ENCODE assay signal across 8 cellular contexts in the genomic region with DNA sequence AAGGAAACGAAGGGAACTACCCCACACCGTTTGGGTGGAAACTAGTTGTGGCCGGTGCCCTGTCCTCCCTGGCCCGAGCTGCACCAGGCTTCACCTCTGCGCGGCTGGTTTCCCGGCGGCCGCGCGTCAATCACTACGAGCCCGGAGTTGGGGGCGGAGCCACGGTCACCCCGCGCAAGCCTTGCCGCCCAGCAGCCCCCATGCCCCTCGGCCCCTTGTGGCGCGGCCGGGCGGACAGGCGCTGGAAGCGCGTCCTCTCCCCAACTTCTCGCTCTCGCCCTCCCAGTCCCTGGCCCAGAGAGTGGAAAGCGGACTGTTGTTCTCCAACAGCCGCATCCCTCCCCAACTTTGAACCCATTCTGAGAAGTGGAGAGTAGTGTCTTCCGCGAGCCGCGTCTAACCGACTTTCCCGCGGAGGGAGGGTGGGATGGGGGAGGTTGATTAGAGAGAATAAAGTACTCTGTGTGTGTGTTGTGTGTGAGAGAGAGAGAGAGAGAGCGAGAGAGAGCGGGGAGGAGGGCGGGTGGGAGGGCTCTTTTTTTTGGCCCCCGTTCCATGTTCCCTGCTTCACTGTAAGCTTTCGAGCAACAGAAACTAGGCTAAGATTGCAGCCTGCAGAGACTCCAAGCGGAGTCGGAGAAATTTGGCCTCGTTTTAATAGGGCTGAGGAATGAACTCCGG. TPM values are rescaled to one million over a fixed set of nuclear protein-coding genes. Genes with fewer than 3 reads are reported as not detected.
A peak's percentile ranks its signal among the peaks of the same experiment; 100 is the strongest.
DNase-seq lines count a peak whose midpoint lies in the region; ATAC-seq and TF ChIP-seq lines count a peak whose summit lies in the region.

No MANE protein-coding gene starts in this region.

- peaks cover 5% of the 10 kb centered on the region for H3K9me3 Mint-ChIP-seq in activated naive CD4-positive, alpha-beta T cell treated with anti-CD3 and anti-CD28 coated beads for 36 hours
- H3K9me3 Mint-ChIP-seq in activated CD4-positive, alpha-beta memory T cell treated with anti-CD3 and anti-CD28 coated beads, Interleukin-2, amount 10 ng/mL, durations not matched to agents 7 days and 5 days, result no peaks in the 10 kb centered on the region

- no peak for TF ChIP-seq EP300 in gastroesophageal sphincter (IDR thresholded peaks at IDR 0.05)

- TF ChIP-seq CTCF in gastroesophageal sphincter (IDR thresholded peaks at IDR 0.05), result peak in 1 of 4 experiments; percentile 36

- 0 to 3% methylated on average over 3 to 12 of the region's 46 CpGs for WGBS in gastroesophageal sphincter (ENCODE audit: low coverage in 1 of 2), 2 donors

- no peak for DNase-seq in activated naive CD4-positive, alpha-beta T cell treated with anti-CD3 and anti-CD28 coated beads for 36 hours
- DNase-seq in activated naive CD4-positive, alpha-beta T cell (lab: John Stamatoyannopoulos, UW), result no peak
- DNase-seq in NCI-H2171 (lab: John Stamatoyannopoulos, UW), result peak; percentile 57
- DNase-seq in activated CD4-positive, alpha-beta memory T cell treated with anti-CD3 and anti-CD28 coated beads, Interleukin-2, amount 10 ng/mL, durations not matched to agents 7 days and 5 days, result no peak
- no peak for DNase-seq in KG1 (lab: John Stamatoyannopoulos, UW)

- H3K27ac Mint-ChIP-seq in activated naive CD4-positive, alpha-beta T cell treated with anti-CD3 and anti-CD28 coated beads for 36 hours, result no peak overlapping the region
- H3K27ac Mint-ChIP-seq in activated CD4-positive, alpha-beta memory T cell treated with anti-CD3 and anti-CD28 coated beads, Interleukin-2, amount 10 ng/mL, durations not matched to agents 7 days and 5 days, result no peak overlapping the region

- H3K4me1 ChIP-seq in gastroesophageal sphincter (peaks cover 0 to 14% (median 0%) of the 10 kb centered on the region in 3 donors), neuron (ENCODE audit: insufficient read depth, low read length) (peaks cover 22% of the 10 kb centered on the region)

- H2AFZ ChIP-seq in neuron (ENCODE audit: low read depth, low read length), result peak overlapping the region; percentile 98

- peaks cover 87% of the 10 kb centered on the region for H3K27me3 Mint-ChIP-seq in activated naive CD4-positive, alpha-beta T cell treated with anti-CD3 and anti-CD28 coated beads for 36 hours (ENCODE audit: low read depth)
- peaks cover 90% of the 10 kb centered on the region for H3K27me3 Mint-ChIP-seq in activated CD4-positive, alpha-beta memory T cell treated with anti-CD3 and anti-CD28 coated beads, Interleukin-2, amount 10 ng/mL, durations not matched to agents 7 days and 5 days

- H3K4me3 Mint-ChIP-seq in activated naive CD4-positive, alpha-beta T cell treated with anti-CD3 and anti-CD28 coated beads for 36 hours, result peak overlapping the region; percentile 89
- H3K4me3 Mint-ChIP-seq in activated CD4-positive, alpha-beta memory T cell treated with anti-CD3 and anti-CD28 coated beads, Interleukin-2, amount 10 ng/mL, durations not matched to agents 7 days and 5 days, result peak overlapping the region; percentile 88

- H3K4me3 ChIP-seq in gastroesophageal sphincter, result peak overlapping the region; percentile 65 to 85
- peak overlapping the region; percentile 97 for H3K4me3 ChIP-seq in neuron (ENCODE audit: low read length)

- POLR2A ChIA-PET in activated CD4-positive, alpha-beta memory T cell treated with anti-CD3 and anti-CD28 coated beads, Interleukin-2, amount 10 ng/mL, durations not matched to agents 7 days and 5 days (lab: Charles Lee), result no interaction called here

- CTCF ChIA-PET in activated naive CD4-positive, alpha-beta T cell treated with anti-CD3 and anti-CD28 coated beads for 36 hours (lab: Charles Lee), result no interaction called here
- CTCF ChIA-PET in activated CD4-positive, alpha-beta memory T cell treated with anti-CD3 and anti-CD28 coated beads, Interleukin-2, amount 10 ng/mL, durations not matched to agents 7 days and 5 days (lab: Charles Lee), result interaction anchor here (0.6 kb wide), 1 partner anchor 10 kb away, joined by 8 read pairs; no protein-coding TSS in a partner anchor

- H3K27ac ChIP-seq in gastroesophageal sphincter, result peak overlapping the region; percentile 93 to 98 (median 96)

- peaks cover 13% of the 10 kb centered on the region for H3K36me3 Mint-ChIP-seq in activated naive CD4-positive, alpha-beta T cell treated with anti-CD3 and anti-CD28 coated beads for 36 hours (ENCODE audit: low read depth)
- H3K36me3 Mint-ChIP-seq in activated CD4-positive, alpha-beta memory T cell treated with anti-CD3 and anti-CD28 coated beads, Interleukin-2, amount 10 ng/mL, durations not matched to agents 7 days and 5 days (ENCODE audit: low read depth), result peaks cover 17% of the 10 kb centered on the region

- intact Hi-C loops in activated naive CD4-positive, alpha-beta T cell treated with anti-CD3 and anti-CD28 coated beads for 36 hours (cut with micrococcal nuclease), result loop anchor here (1.0 to 10.0 kb wide), 5 partner anchors 9 to 1587 kb away; partner anchors contain the start of genes CDIN1 and DPH6

- peaks cover 41% of the 10 kb centered on the region for H3K4me1 Mint-ChIP-seq in activated naive CD4-positive, alpha-beta T cell treated with anti-CD3 and anti-CD28 coated beads for 36 hours (ENCODE audit: low read depth)
- H3K4me1 Mint-ChIP-seq in activated CD4-positive, alpha-beta memory T cell treated with anti-CD3 and anti-CD28 coated beads, Interleukin-2, amount 10 ng/mL, durations not matched to agents 7 days and 5 days, result peaks cover 37% of the 10 kb centered on the region

- peak; percentile 50 for ATAC-seq in HG02759 (IDR thresholded peaks at IDR 0.05; ENCODE audit: unreplicated experiment)
- peak; percentile 72 for ATAC-seq in gastroesophageal sphincter

- H3K9me3 ChIP-seq in gastroesophageal sphincter, result no peaks in the 10 kb centered on the region
- H3K9me3 ChIP-seq in neuron (ENCODE audit: low read length), result no peaks in the 10 kb centered on the region

- no peaks in the 10 kb centered on the region for H3K27me3 ChIP-seq in gastroesophageal sphincter
- H3K27me3 ChIP-seq in neuron (ENCODE audit: insufficient read depth, low read length), result no peaks in the 10 kb centered on the region

- H3K36me3 ChIP-seq in gastroesophageal sphincter (no peaks in the 10 kb centered on the region), neuron (ENCODE audit: insufficient read depth, low read length) (no peaks in the 10 kb centered on the region)

- peak in 1 of 2 donors; percentile 33 for TF ChIP-seq POLR2A in gastroesophageal sphincter (IDR thresholded peaks at IDR 0.05)

RNA-seq across cellular contexts. Expression of gene MEIS2, which starts 1.4 kb away (rescaled TPM):
- not detected for total RNA-seq in activated naive CD4-positive, alpha-beta T cell treated with anti-CD3 and anti-CD28 coated beads for 36 hours
- not detected for total RNA-seq in activated CD4-positive, alpha-beta memory T cell treated with anti-CD3 and anti-CD28 coated beads, Interleukin-2, amount 10 ng/mL, durations not matched to agents 7 days and 5 days
- total RNA-seq in gastroesophageal sphincter, result 100 to 1,000 TPM in 1 of 4 donors, 10 to 100 TPM in 3; 43.1 to 108 (median 85.7) TPM

Comparison
In these comparisons a context has a peak if more than half of its experiments do, and no peak if none do; other contexts are left out.
1. RNA of gene MEIS2, which starts 1.4 kb away (total RNA-seq): 43.1 to 108 TPM in gastroesophageal sphincter; not detected in activated CD4-positive, alpha-beta memory T cell treated with anti-CD3 and anti-CD28 coated beads, Interleukin-2, amount 10 ng/mL, durations not matched to agents 7 days and 5 days and not detected in activated naive CD4-positive, alpha-beta T cell treated with anti-CD3 and anti-CD28 coated beads for 36 hours; every median in the first group is over 10 times any median in the second.